Comparison of ENCODE assay signal across 1 cellular context in the genomic region with DNA sequence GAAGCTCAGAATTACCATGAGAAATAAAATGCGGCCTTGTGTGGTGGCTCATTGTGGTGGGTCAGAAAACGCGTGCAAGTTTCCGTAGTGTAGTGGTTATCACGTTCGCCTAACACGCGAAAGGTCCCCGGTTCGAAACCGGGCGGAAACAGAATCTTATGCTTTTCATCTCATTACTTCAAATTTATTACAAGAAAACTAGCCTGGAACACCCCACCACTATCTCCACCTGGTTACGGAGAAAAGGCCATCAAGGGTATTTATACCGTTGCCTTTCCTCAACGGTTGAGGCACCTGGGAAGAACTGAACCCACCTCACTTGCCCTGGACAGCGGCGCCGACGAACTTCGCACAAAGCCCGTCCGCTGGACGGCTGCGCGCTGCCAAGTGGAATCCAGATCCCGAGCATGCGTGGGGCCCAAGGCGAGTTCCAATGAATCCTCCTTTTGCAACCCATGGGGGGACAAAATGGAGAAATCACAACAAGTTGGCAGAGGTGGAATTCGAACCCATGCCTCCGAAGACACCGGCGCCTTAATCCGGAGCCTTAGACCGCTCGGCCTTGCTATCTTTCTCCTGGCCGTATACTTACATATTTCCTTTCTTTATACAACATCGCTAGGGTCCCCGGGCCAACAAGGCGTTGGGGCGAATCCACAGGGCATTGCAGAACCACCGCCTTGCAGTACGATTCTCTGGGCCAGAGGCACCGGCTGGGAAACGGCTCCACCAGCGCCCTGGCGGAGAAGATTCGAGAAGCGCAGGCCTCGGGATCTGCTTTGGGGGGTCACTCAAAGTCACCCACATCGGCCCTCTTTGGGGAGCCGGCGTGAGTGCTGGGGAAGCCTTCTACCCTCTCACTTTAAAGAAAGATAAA.
TF ChIP-seq lines count a peak whose summit lies in the region.

No MANE protein-coding gene starts in this region.

TF ChIP-seq in GM12878, 131 proteins besides CTCF, POLR2A, EP300 and RAD21:
- TF ChIP-seq DPF2 (IDR thresholded peaks at IDR 0.05), result no peak
- TF ChIP-seq, protein P1, sequence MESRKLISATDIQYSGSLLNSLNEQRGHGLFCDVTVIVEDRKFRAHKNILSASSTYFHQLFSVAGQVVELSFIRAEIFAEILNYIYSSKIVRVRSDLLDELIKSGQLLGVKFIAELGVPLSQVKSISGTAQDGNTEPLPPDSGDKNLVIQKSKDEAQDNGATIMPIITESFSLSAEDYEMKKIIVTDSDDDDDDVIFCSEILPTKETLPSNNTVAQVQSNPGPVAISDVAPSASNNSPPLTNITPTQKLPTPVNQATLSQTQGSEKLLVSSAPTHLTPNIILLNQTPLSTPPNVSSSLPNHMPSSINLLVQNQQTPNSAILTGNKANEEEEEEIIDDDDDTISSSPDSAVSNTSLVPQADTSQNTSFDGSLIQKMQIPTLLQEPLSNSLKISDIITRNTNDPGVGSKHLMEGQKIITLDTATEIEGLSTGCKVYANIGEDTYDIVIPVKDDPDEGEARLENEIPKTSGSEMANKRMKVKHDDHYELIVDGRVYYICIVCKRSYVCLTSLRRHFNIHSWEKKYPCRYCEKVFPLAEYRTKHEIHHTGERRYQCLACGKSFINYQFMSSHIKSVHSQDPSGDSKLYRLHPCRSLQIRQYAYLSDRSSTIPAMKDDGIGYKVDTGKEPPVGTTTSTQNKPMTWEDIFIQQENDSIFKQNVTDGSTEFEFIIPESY (IDR thresholded peaks at IDR 0.05), result no peak
- no peak for TF ChIP-seq HCFC1 (IDR thresholded peaks at IDR 0.05; ENCODE audit: low read length)
- no peak for TF ChIP-seq BACH1 (IDR thresholded peaks at IDR 0.05; ENCODE audit: borderline replicate concordance)
- no peak for TF ChIP-seq RCOR1 (conservative IDR thresholded peaks at IDR 0.05; ENCODE audit: low read depth, low read length)
- no peak for TF ChIP-seq CHD4 (IDR thresholded peaks at IDR 0.05)
- no peak for TF ChIP-seq TAF1 (IDR thresholded peaks at IDR 0.05; ENCODE audit: borderline replicate concordance, low read depth, low read length)
- TF ChIP-seq GABPA (IDR thresholded peaks at IDR 0.05; ENCODE audit: low read depth), result no peak
- TF ChIP-seq, protein P2, sequence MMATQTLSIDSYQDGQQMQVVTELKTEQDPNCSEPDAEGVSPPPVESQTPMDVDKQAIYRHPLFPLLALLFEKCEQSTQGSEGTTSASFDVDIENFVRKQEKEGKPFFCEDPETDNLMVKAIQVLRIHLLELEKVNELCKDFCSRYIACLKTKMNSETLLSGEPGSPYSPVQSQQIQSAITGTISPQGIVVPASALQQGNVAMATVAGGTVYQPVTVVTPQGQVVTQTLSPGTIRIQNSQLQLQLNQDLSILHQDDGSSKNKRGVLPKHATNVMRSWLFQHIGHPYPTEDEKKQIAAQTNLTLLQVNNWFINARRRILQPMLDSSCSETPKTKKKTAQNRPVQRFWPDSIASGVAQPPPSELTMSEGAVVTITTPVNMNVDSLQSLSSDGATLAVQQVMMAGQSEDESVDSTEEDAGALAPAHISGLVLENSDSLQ (IDR thresholded peaks at IDR 0.05), result no peak
